7 cellular contexts compared by ENCODE assay signal in genomic region chr11:114060402-114061052, GRCh38. TPM values are rescaled to one million over a fixed set of nuclear protein-coding genes. Genes with fewer than 3 reads are reported as not detected.
DNase-seq lines count a peak whose midpoint lies in the region; ATAC-seq and TF ChIP-seq lines count a peak whose summit lies in the region.

No MANE protein-coding gene starts in this region.

- H3K4me3 ChIP-seq in dorsolateral prefrontal cortex (peak overlapping the region; percentile 68 to 99 (median 93)), lower lobe of right lung (peak overlapping the region; percentile 85), testis (peak overlapping the region; percentile 90 to 96)

- TF ChIP-seq CTCF in GM20000 (IDR thresholded peaks at IDR 0.05; ENCODE audit: extremely low read depth, missing control alignments), result no peak
- peak in 1 of 56 donors; percentile 15 for TF ChIP-seq CTCF in dorsolateral prefrontal cortex (IDR thresholded peaks at IDR 0.05 in 54 of 56, conservative IDR thresholded peaks at IDR 0.05 in 2 of 56; ENCODE audit: low read depth in 1 of 56, partially characterized antibody in 56 of 56)
- TF ChIP-seq CTCF in lower lobe of right lung (IDR thresholded peaks at IDR 0.05), result no peak
- TF ChIP-seq CTCF in testis (IDR thresholded peaks at IDR 0.05), result no peak

- H3K4me1 ChIP-seq in lower lobe of right lung (peaks cover 56% of the 10 kb centered on the region), testis (peaks cover 22% of the 10 kb centered on the region)

- TF ChIP-seq POLR2A in testis (IDR thresholded peaks at IDR 0.05), result no peak

- ATAC-seq in SK-N-SH treated with all-trans-retinoic acid at 6 μM for 48 hours, result peak; percentile 73
- ATAC-seq in lower lobe of right lung, result peak; percentile 25 to 34
- ATAC-seq in HG03520 (IDR thresholded peaks at IDR 0.05; ENCODE audit: unreplicated experiment), result no peak

- intact Hi-C loops in dorsolateral prefrontal cortex (cut with DNase I) (loop anchor here (1.0 to 10.0 kb wide), 5 partner anchors 29 to 120 kb away; no protein-coding TSS in a partner anchor), lower lobe of right lung (cut with DNase I) (no loop called here), testis (cut with DNase I; ENCODE audit: low total_unique reads) (loop anchor here (5.0 kb wide), 1 partner anchor 102 kb away; no protein-coding TSS in a partner anchor)

- H3K27me3 ChIP-seq in dorsolateral prefrontal cortex, result no peaks in the 10 kb centered on the region
- peaks cover 7% of the 10 kb centered on the region for H3K27me3 ChIP-seq in lower lobe of right lung (ENCODE audit: low read depth)
- no peaks in the 10 kb centered on the region for H3K27me3 ChIP-seq in testis

- no peaks in the 10 kb centered on the region for H3K9me3 ChIP-seq in lower lobe of right lung
- no peaks in the 10 kb centered on the region for H3K9me3 ChIP-seq in testis

- H3K36me3 ChIP-seq in lower lobe of right lung (peaks cover 27% of the 10 kb centered on the region), testis (ENCODE audit: low read depth, missing control alignments) (no peaks in the 10 kb centered on the region)

- DNase-seq in GM20000 (ENCODE audit: low spot score) (peak; percentile 49), dorsolateral prefrontal cortex (peak in 4 of 10 donors; percentile 46 to 64 (median 57)), lower lobe of right lung (peak; percentile 71), testis (no peak)
- no peak for DNase-seq in effector CD4-positive, alpha-beta T cell

- H3K27ac ChIP-seq in dorsolateral prefrontal cortex (peak overlapping the region; percentile 84 to 99 (median 98)), lower lobe of right lung (peak overlapping the region; percentile 98), testis (peak overlapping the region; percentile 92 to 99)

- WGBS in testis, 2 donors, result 0 to 1% methylated on average over 12 to 51 of the region's 78 CpGs

TF ChIP-seq in SK-N-SH treated with all-trans-retinoic acid at 6 μM for 48 hours, 23 proteins besides CTCF, POLR2A, EP300 and RAD21:
- TF ChIP-seq TOX (CRISPR knock-in tag; IDR thresholded peaks at IDR 0.05; ENCODE audit: borderline replicate concordance) (no peak), RARB (CRISPR knock-in tag; IDR thresholded peaks at IDR 0.05) (no peak), TSHZ2 (CRISPR knock-in tag; IDR thresholded peaks at IDR 0.05) (no peak), GLIS3 (CRISPR knock-in tag; IDR thresholded peaks at IDR 0.05) (no peak), OSR1 (CRISPR knock-in tag; IDR thresholded peaks at IDR 0.05) (no peak), CREB5 (CRISPR knock-in tag; IDR thresholded peaks at IDR 0.05; ENCODE audit: low read depth) (no peak), ZFP30 (CRISPR knock-in tag; IDR thresholded peaks at IDR 0.05) (no peak)

RNA-seq across cellular contexts. Expression of gene ZBTB16, which starts 1.0 kb away (rescaled TPM):
- total RNA-seq in dorsolateral prefrontal cortex (100 to 1,000 TPM in 118 of 120 experiments, 10 to 100 TPM in 2; 78.3 to 259 (median 179) TPM), lower lobe of right lung (171 TPM), testis (10 to 100 TPM; 51.5 to 88.5 TPM)
- 11.4 TPM for polyA plus RNA-seq in testis (ENCODE audit: insufficient read depth, low read depth, low replicate concordance)

Comparison
In these comparisons a context has a peak if more than half of its experiments do, and no peak if none do; other contexts are left out.
1. DNase-seq: peak in GM20000 (single experiment) and lower lobe of right lung (single experiment); none in testis (single experiment) and effector CD4-positive, alpha-beta T cell (single experiment).
2. Peak in every context shown above with its lines, with median percentiles within 50 percentile points of each other: H3K27ac ChIP-seq and H3K4me3 ChIP-seq.